2 cellular contexts compared by ENCODE assay signal in genomic region chr5:163561339-163561738, GRCh38.
TF ChIP-seq lines count a peak whose summit lies in the region.

No MANE protein-coding gene starts in this region.

TF ChIP-seq in SK-N-SH, 30 proteins besides CTCF, POLR2A, EP300 and RAD21 (continued from another document):
- peak; percentile 49; the same call in 1 of the 2 replicates for TF ChIP-seq REST (IDR thresholded peaks at IDR 0.05; ENCODE audit: low read depth, low read length)

TF ChIP-seq in HEK293, 187 proteins besides CTCF, POLR2A, EP300 and RAD21 (continued from another document):
- TF ChIP-seq REST (tag by site-specific recombination; IDR thresholded peaks at IDR 0.05) (peak; percentile 65), ZNF16 (tag by site-specific recombination; IDR thresholded peaks at IDR 0.05; ENCODE audit: low read depth) (no peak)
TF ChIP-seq in HEK293: peak in this region for 1.
